8 cellular contexts compared by ENCODE assay signal in the genomic region with DNA sequence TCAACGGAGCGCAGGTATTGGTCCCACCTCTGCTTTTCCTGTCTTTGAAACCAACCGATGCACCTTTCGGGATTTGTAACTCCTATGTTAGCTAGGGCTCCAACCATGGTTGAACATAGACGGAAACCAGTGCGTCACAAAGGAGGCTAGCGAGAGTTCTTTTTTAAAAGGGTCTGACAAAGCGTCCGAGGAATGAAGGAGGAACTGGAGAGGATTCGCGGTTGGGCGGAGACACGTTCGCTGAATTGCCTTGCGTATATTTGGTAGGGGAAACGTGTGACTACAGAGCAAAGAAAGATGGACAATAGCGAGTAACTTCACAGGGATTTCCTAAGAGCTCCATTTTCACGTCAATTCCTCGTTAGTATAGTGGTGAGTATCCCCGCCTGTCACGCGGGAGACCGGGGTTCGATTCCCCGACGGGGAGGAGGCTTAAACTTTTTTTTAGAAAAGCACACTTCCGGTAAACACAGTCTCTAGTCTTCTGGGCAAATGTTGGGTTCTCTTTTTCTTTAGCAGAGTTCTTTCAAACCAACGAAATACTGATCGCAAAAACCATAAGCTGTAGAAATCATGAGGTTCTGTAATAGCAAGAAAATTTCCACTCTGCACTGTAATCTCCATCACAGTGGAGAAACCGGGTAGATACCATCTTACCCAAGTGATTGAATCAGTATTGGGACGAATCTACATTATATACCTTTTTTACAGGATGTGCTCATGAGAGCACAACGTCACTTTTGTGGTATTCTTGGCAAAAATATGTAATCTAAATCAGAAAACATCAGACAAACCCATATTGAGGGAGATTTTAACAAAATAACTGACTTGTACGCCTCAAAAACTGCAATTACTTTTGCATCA. TPM values are rescaled to one million over a fixed set of nuclear protein-coding genes. Genes with fewer than 3 reads are reported as not detected.
DNase-seq lines count a peak whose midpoint lies in the region; ATAC-seq, FAIRE-seq and TF ChIP-seq lines count a peak whose summit lies in the region.

No MANE protein-coding gene starts in this region.

- peak; percentile 48; the same call in 1 of the 2 replicates for TF ChIP-seq POLR2A in GM12891 (IDR thresholded peaks at IDR 0.05; ENCODE audit: low read depth, low read length)
- TF ChIP-seq POLR2A in uterus (IDR thresholded peaks at IDR 0.05), result peak in 1 of 2 donors; percentile 45

- H3K9me3 ChIP-seq in left ventricle myocardium inferior (replicated peaks), result no peaks in the 10 kb centered on the region
- H3K9me3 ChIP-seq in psoas muscle, result no peaks in the 10 kb centered on the region
- H3K9me3 ChIP-seq in uterus, result no peaks in the 10 kb centered on the region

- WGBS in adipose tissue, 3 donors, result 2 to 5% (median 3%) methylated on average over 33 of the region's 33 CpGs
- 4% methylated on average over 33 of the region's 33 CpGs for WGBS in psoas muscle, 3 donors

- peak; percentile 92 for FAIRE-seq in GM12891 (lab: Jason Lieb, UNC)

- H3K27me3 ChIP-seq in left ventricle myocardium inferior (ENCODE audit: low read depth), result no peaks in the 10 kb centered on the region
- H3K27me3 ChIP-seq in psoas muscle (ENCODE audit: insufficient read depth in 3 of 3, low read length in 2 of 3), result no peaks in the 10 kb centered on the region
- H3K27me3 ChIP-seq in uterus, result no peaks in the 10 kb centered on the region

- H3K4me3 ChIP-seq in left ventricle myocardium inferior (peak overlapping the region; percentile 88), psoas muscle (peak overlapping the region; percentile 73), uterus (peak overlapping the region; percentile 69 to 83)

- peak overlapping the region; percentile 79 for H3K27ac ChIP-seq in adipose tissue (ENCODE audit: low read depth, low read length)
- H3K27ac ChIP-seq in left ventricle myocardium inferior (replicated peaks), result peak overlapping the region; percentile 98
- peak overlapping the region; percentile 82 for H3K27ac ChIP-seq in psoas muscle
- peak overlapping the region; percentile 99 for H3K27ac ChIP-seq in uterus

- intact Hi-C loops in left ventricle myocardium inferior (cut with micrococcal nuclease), result no loop called here
- intact Hi-C loops in psoas muscle (cut with DNase I), result loop anchor here (5.0 to 10.0 kb wide), 2 partner anchors 295 to 302 kb away; no protein-coding TSS in a partner anchor
- intact Hi-C loops in uterus (cut with DNase I; ENCODE audit: low total_unique reads), result no loop called here

- no peak for TF ChIP-seq CTCF in left ventricle myocardium inferior (IDR thresholded peaks at IDR 0.05; ENCODE audit: borderline replicate concordance)
- no peak for TF ChIP-seq CTCF in psoas muscle (IDR thresholded peaks at IDR 0.05)
- peak in 1 of 4 experiments; percentile 5 for TF ChIP-seq CTCF in uterus (IDR thresholded peaks at IDR 0.05)

- peaks cover 22% of the 10 kb centered on the region for H3K4me1 ChIP-seq in left ventricle myocardium inferior
- H3K4me1 ChIP-seq in psoas muscle, result peaks cover 3% of the 10 kb centered on the region
- no peaks in the 10 kb centered on the region for H3K4me1 ChIP-seq in uterus

- ATAC-seq in HG02642 (IDR thresholded peaks at IDR 0.05; ENCODE audit: poor library complexity, unreplicated experiment), result peak; percentile 66
- ATAC-seq in psoas muscle, result peak; percentile 85 to 90 (median 88)

- H3K36me3 ChIP-seq in left ventricle myocardium inferior, result no peaks in the 10 kb centered on the region
- H3K36me3 ChIP-seq in psoas muscle (ENCODE audit: insufficient read depth in 1 of 2, low read depth in 1 of 2), result no peaks in the 10 kb centered on the region
- H3K36me3 ChIP-seq in uterus, result no peaks in the 10 kb centered on the region

- peak; percentile 13 for DNase-seq in GM12891 (ENCODE audit: insufficient read length, low spot score)
- peak; percentile 63 for DNase-seq in NCI-H1092 treated with DMSO at 0.1 percent for 48 hours (lab: John Stamatoyannopoulos, UW)
- DNase-seq in SW 1271 (lab: John Stamatoyannopoulos, UW), result peak; percentile 70 to 91
- peak; percentile 68 for DNase-seq in left ventricle myocardium inferior
- DNase-seq in psoas muscle, result peak; percentile 73 to 82
- DNase-seq in uterus, result peak; percentile 88 to 89

TF ChIP-seq in GM12891, 5 proteins besides CTCF, POLR2A, EP300 and RAD21:
- TF ChIP-seq PAX5 (IDR thresholded peaks at IDR 0.05; ENCODE audit: insufficient read depth, low read length, severe bottlenecking), result no peak
- TF ChIP-seq SPI1 (IDR thresholded peaks at IDR 0.05; ENCODE audit: low read depth, low read length), result peak; percentile 34; the same call in 1 of the 2 replicates
- peak; percentile 60; the same call in 1 of the 2 replicates for TF ChIP-seq POU2F2 (IDR thresholded peaks at IDR 0.05; ENCODE audit: low read depth, low read length)
- TF ChIP-seq TAF1 (IDR thresholded peaks at IDR 0.05; ENCODE audit: low read depth, low read length), result no peak
- peak; percentile 37; the same call in 1 of the 2 replicates for TF ChIP-seq POLR2AphosphoS5 (IDR thresholded peaks at IDR 0.05; ENCODE audit: low read depth, low read length)

RNA-seq across cellular contexts. Expression of a gene that starts 6.6 kb away (rescaled TPM):
- 2.2 TPM for polyA plus RNA-seq in GM12891 (2012; ENCODE audit: low read depth, missing spikeins)
- polyA plus RNA-seq in adipose tissue (1 to 10 TPM in 2 of 3 donors, under 1 TPM in 1; 0.97 to 3.9 (median 1.4) TPM), psoas muscle (1 to 10 TPM; 2.3 to 5.7 (median 2.9) TPM)
- total RNA-seq in left ventricle myocardium inferior (3.2 TPM), psoas muscle (1 to 10 TPM; 4.2 to 4.9 (median 4.5) TPM), uterus (10 to 100 TPM in 2 of 4 donors, 1 to 10 TPM in 2; 3.8 to 28.3 (median 10.7) TPM)

Comparison
In these comparisons a context has a peak if more than half of its experiments do, and no peak if none do; other contexts are left out.
1. Peak in every context shown above with its lines: DNase-seq, ATAC-seq, H3K4me3 ChIP-seq and H3K27ac ChIP-seq.
2. DNase-seq: peak in every context shown above with its lines; median percentile 88 in uterus; 80 in SW 1271; 78 in psoas muscle; 68 in left ventricle myocardium inferior; 63 in NCI-H1092 treated with DMSO at 0.1 percent for 48 hours; 13 in GM12891.
3. intact Hi-C loops: an anchor here in psoas muscle (5.0 to 10.0 kb wide); none called in left ventricle myocardium inferior and uterus.